ENCODE assay signal across 28 cellular contexts in genomic region chr6:849075-849506, GRCh38.
"Had no signal": no experiment of that assay in that cellular context is flagged by ENCODE, and none has a peak within 500 bp of the region (broad histone marks: within the 10 kb centered on the region; RNA-seq: fewer than 3 reads in every experiment).

No MANE protein-coding gene starts in this region.

- H3K27ac Mint-ChIP-seq: dendritic cell treated with granulocyte-macrophage colony-stimulating factor and Interleukin-4, amounts not matched to agents 40 ng/mL and 50 ng/mL, for 4 days; effector memory CD8-positive, alpha-beta T cell; endodermal cell; mesothelial cell of epicardium; naive thymus-derived CD8-positive, alpha-beta T cell had no signal

- H3K36me3 ChIP-seq: esophagus squamous epithelium, gastrocnemius medialis, heart right ventricle, left lung, lower lobe of right lung had no signal

- H3K27ac ChIP-seq: epithelial cell of prostate, esophagus squamous epithelium, gastrocnemius medialis, heart right ventricle, left lung, lower lobe of right lung had no signal

- H3K4me3 Mint-ChIP-seq: dendritic cell treated with granulocyte-macrophage colony-stimulating factor and Interleukin-4, amounts not matched to agents 40 ng/mL and 50 ng/mL, for 4 days; effector memory CD8-positive, alpha-beta T cell; endodermal cell; mesothelial cell of epicardium; naive thymus-derived CD8-positive, alpha-beta T cell had no signal

- H3K4me1 Mint-ChIP-seq: endodermal cell; mesothelial cell of epicardium; naive thymus-derived CD8-positive, alpha-beta T cell had no signal

- H3K4me3 ChIP-seq: esophagus squamous epithelium, gastrocnemius medialis, heart right ventricle, left lung, lower lobe of right lung, mucosa of descending colon had no signal

- H3K9me3 Mint-ChIP-seq: dendritic cell treated with granulocyte-macrophage colony-stimulating factor and Interleukin-4, amounts not matched to agents 40 ng/mL and 50 ng/mL, for 4 days; effector memory CD8-positive, alpha-beta T cell had no signal

- H3K9me3 ChIP-seq: esophagus squamous epithelium, gastrocnemius medialis, lower lobe of right lung, mucosa of descending colon had no signal

- DNase-seq: cortex of kidney; effector CD8-positive, alpha-beta T cell; effector memory CD8-positive, alpha-beta T cell; endodermal cell; erythroblast; esophagus squamous epithelium; foreskin fibroblast; foreskin melanocyte; gastrocnemius medialis; glutamatergic neuron; head of caudate nucleus; heart right ventricle; hippocampal formation; left cardiac atrium; left lung; left ventricle myocardium superior; lower lobe of right lung; mesenchymal stem cell; mucosa of descending colon; naive B cell; naive thymus-derived CD8-positive, alpha-beta T cell had no signal

- FAIRE-seq: endometrium, islet of Langerhans, keratinocyte had no signal

- H3K36me3 Mint-ChIP-seq: mesothelial cell of epicardium, naive B cell had no signal

- H3K4me1 ChIP-seq: esophagus squamous epithelium, gastrocnemius medialis, heart right ventricle, left lung, lower lobe of right lung had no signal

- H3K27me3 ChIP-seq: esophagus squamous epithelium, gastrocnemius medialis, left lung had no signal

- ATAC-seq: effector memory CD8-positive, alpha-beta T cell; esophagus mucosa; gastrocnemius medialis; heart right ventricle; left cardiac atrium; left lung; left ventricle myocardium superior; lower lobe of right lung; mucosa of descending colon; naive thymus-derived CD8-positive, alpha-beta T cell had no signal
